19 cellular contexts compared by ENCODE assay signal in the genomic region with DNA sequence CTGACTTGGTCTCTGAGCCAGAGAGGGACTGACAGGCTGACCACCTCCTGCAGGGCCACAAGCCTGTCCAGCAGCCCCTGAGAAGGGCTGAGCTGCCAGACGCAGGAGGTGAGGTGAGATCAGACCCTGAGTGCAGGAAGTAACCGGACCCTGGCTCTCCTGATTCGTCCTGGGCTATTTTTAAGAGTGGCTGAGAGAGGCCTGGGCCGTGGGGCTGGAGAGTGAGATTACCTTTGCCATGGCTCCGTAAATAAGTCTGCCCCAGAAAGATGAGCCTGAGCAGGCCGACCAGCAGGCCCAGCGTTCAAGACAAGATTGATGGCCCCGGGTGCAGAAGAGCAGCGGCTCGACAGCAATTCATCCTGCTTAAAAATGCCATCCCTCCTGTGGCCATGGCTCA. TPM values are rescaled to one million over a fixed set of nuclear protein-coding genes. Genes with fewer than 3 reads are reported as not detected.
"Had no signal": no experiment of that assay in that cellular context is flagged by ENCODE, and none has a peak within 500 bp of the region (broad histone marks: within the 10 kb centered on the region; RNA-seq: fewer than 3 reads in every experiment).

No MANE protein-coding gene starts in this region.

- H3K9me3 Mint-ChIP-seq: activated CD4-positive, alpha-beta T cell treated with anti-CD3 and anti-CD28 coated beads, Interleukin-2, amount 10 ng/mL, durations not matched to agents 24 days and 14 days; activated T-cell treated with anti-CD3 and anti-CD28 coated beads, Interleukin-2, amount 50 U/mL, for 72 hours; central memory CD8-positive, alpha-beta T cell; immature natural killer cell; natural killer cell; stimulated activated memory B cell treated with anti-CD40 and anti-IgM and Interleukin-4, amounts not matched to agents 10 μg/mL and 1 μg/mL and 100 μg/mL, for 72 hours had no signal

- H3K27me3 ChIP-seq: tibial nerve, vagina had no signal

- H3K36me3 ChIP-seq: tibial nerve, vagina had no signal

- H3K9me3 ChIP-seq: tibial nerve, vagina had no signal

- DNase-seq: activated CD4-positive, alpha-beta T cell treated with anti-CD3 and anti-CD28 coated beads, Interleukin-2, amount 10 ng/mL, durations not matched to agents 24 days and 14 days; activated CD4-positive, CD25-positive, alpha-beta regulatory T cell; activated CD8-positive, alpha-beta memory T cell treated with anti-CD3 and anti-CD28 coated beads, Interleukin-2, amount 50 U/mL, for 48 hours; activated gamma-delta T cell treated with Interleukin-2 at 50 U/mL for 16 hours; activated T-cell treated with anti-CD3 and anti-CD28 coated beads, Interleukin-2, amount 50 U/mL, for 72 hours; amniotic stem cell; foreskin fibroblast; immature natural killer cell; left colon; natural killer cell; stimulated activated CD4-positive, alpha-beta T cell treated with anti-CD3 and anti-CD28 coated beads, Interleukin-2, amount 100 ng/mL, for 48 hours had no signal

- H3K4me3 Mint-ChIP-seq: activated CD4-positive, alpha-beta T cell treated with anti-CD3 and anti-CD28 coated beads, Interleukin-2, amount 10 ng/mL, durations not matched to agents 24 days and 14 days; activated naive CD8-positive, alpha-beta T cell; activated T-cell treated with anti-CD3 and anti-CD28 coated beads, Interleukin-2, amount 50 U/mL, for 72 hours; central memory CD8-positive, alpha-beta T cell; immature natural killer cell; natural killer cell; stimulated activated memory B cell treated with anti-CD40 and anti-IgM and Interleukin-4, amounts not matched to agents 10 μg/mL and 1 μg/mL and 100 μg/mL, for 72 hours had no signal

- H3K4me3 ChIP-seq: coronary artery, tibial nerve, vagina had no signal

- H3K27ac Mint-ChIP-seq: activated CD4-positive, alpha-beta T cell treated with anti-CD3 and anti-CD28 coated beads, Interleukin-2, amount 10 ng/mL, durations not matched to agents 24 days and 14 days; activated naive CD8-positive, alpha-beta T cell; activated T-cell treated with anti-CD3 and anti-CD28 coated beads, Interleukin-2, amount 50 U/mL, for 72 hours; immature natural killer cell; natural killer cell; stimulated activated memory B cell treated with anti-CD40 and anti-IgM and Interleukin-4, amounts not matched to agents 10 μg/mL and 1 μg/mL and 100 μg/mL, for 72 hours had no signal

- H3K27ac ChIP-seq: coronary artery, tibial nerve, vagina had no signal

- ATAC-seq: activated T-cell treated with anti-CD3 and anti-CD28 coated beads, Interleukin-2, amount 50 U/mL, for 72 hours; left colon; natural killer cell; stimulated activated memory B cell treated with anti-CD40 and anti-IgM and Interleukin-4, amounts not matched to agents 10 μg/mL and 1 μg/mL and 100 μg/mL, for 72 hours had no signal

- H3K36me3 Mint-ChIP-seq: activated naive CD8-positive, alpha-beta T cell; immature natural killer cell; natural killer cell; stimulated activated memory B cell treated with anti-CD40 and anti-IgM and Interleukin-4, amounts not matched to agents 10 μg/mL and 1 μg/mL and 100 μg/mL, for 72 hours had no signal

- FAIRE-seq: endothelial cell of umbilical vein had no signal

RNA-seq across cellular contexts. Expression of a gene that starts 54.2 kb away (rescaled TPM):
- total RNA-seq: activated CD4-positive, alpha-beta T cell treated with anti-CD3 and anti-CD28 coated beads, Interleukin-2, amount 10 ng/mL, durations not matched to agents 24 days and 14 days; T-helper 2 cell treated with Interferon-gamma antibody and Interleukin-4, amounts not matched to agents 100 ng/mL and 5 ng/mL, for 36 hours had no signal
